10 cellular contexts compared by ENCODE assay signal in the genomic region with DNA sequence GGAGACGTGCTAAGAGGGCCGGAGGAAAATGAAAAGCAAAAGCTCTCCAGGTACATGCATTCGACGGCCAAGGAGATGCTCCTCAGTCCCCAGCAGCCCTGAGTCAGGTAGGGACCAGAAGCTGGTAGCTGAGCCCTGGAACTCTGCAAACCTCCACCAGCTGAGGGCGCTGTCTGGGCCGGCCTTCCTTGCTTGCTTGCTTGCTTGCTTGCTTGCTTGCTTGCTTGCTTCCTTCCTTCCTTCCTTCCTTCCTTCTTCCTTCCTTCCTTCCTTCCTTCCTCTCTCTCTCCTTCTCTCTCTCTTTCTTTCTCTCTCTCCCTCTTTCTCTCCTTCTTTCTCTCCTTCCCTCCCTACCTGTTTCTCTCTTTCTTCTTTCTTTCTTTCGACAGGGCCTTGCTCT.
DNase-seq lines count a peak whose midpoint lies in the region; ATAC-seq and TF ChIP-seq lines count a peak whose summit lies in the region.
"Had no signal": no experiment of that assay in that cellular context is flagged by ENCODE, and none has a peak within 500 bp of the region (broad histone marks: within the 10 kb centered on the region; RNA-seq: fewer than 3 reads in every experiment).

No MANE protein-coding gene starts in this region.

- no peaks in the 10 kb centered on the region for H3K9me3 ChIP-seq in OCI-LY1 (ENCODE audit: low read length)

- H3K36me3 ChIP-seq in OCI-LY1 (ENCODE audit: insufficient read depth, low read length), result no peaks in the 10 kb centered on the region

- no peaks in the 10 kb centered on the region for H3K79me2 ChIP-seq in OCI-LY1 (ENCODE audit: insufficient read depth, low read length)

- H3K27me3 ChIP-seq in OCI-LY1 (ENCODE audit: insufficient read depth, low read length), result no peaks in the 10 kb centered on the region

- no peaks in the 10 kb centered on the region for H3K9me2 ChIP-seq in OCI-LY1 (ENCODE audit: low read depth, low read length)

- POLR2A ChIA-PET in activated CD4-positive, alpha-beta T cell treated with anti-CD3 and anti-CD28 coated beads for 36 hours (lab: Charles Lee), result no interaction called here

- CTCF ChIA-PET in activated CD4-positive, alpha-beta T cell treated with anti-CD3 and anti-CD28 coated beads for 36 hours (lab: Charles Lee), result interaction anchor here (0.6 to 3.1 kb wide), 23 partner anchors 8 to 276 kb away, joined by 3 to 99 read pairs (median 4); no protein-coding TSS in a partner anchor

- no peak overlapping the region for H3K9ac ChIP-seq in OCI-LY1 (ENCODE audit: low read length)

- H3K4me2 ChIP-seq in OCI-LY1 (ENCODE audit: low read length), result no peak overlapping the region

- H3K9me3 Mint-ChIP-seq in activated CD4-positive, alpha-beta T cell treated with anti-CD3 and anti-CD28 coated beads for 36 hours (ENCODE audit: low read depth), result no peaks in the 10 kb centered on the region

- no peaks in the 10 kb centered on the region for H3K4me1 Mint-ChIP-seq in activated CD4-positive, alpha-beta T cell treated with anti-CD3 and anti-CD28 coated beads for 36 hours

- H3K4me1 ChIP-seq in OCI-LY1 (ENCODE audit: insufficient read depth, low read length, severe bottlenecking), result peaks cover 5% of the 10 kb centered on the region

- no peak overlapping the region for H3K4me3 ChIP-seq in OCI-LY1 (ENCODE audit: low read depth, low read length, poor library complexity, severe bottlenecking)
- no peak overlapping the region for H3K4me3 ChIP-seq in epithelial cell of esophagus (ENCODE audit: low read length)

- no peaks in the 10 kb centered on the region for H3F3A ChIP-seq in OCI-LY1 (ENCODE audit: insufficient read depth, low read length)

- H3K27ac ChIP-seq in OCI-LY1 (ENCODE audit: low read depth, low read length, poor library complexity, severe bottlenecking), result no peak overlapping the region

- no peak overlapping the region for H3K27ac Mint-ChIP-seq in activated CD4-positive, alpha-beta T cell treated with anti-CD3 and anti-CD28 coated beads for 36 hours
- H3K27ac Mint-ChIP-seq: CD4-positive, CD25-positive, alpha-beta regulatory T cell had no signal

- H3K4me3 Mint-ChIP-seq in activated CD4-positive, alpha-beta T cell treated with anti-CD3 and anti-CD28 coated beads for 36 hours, result no peak overlapping the region
- H3K4me3 Mint-ChIP-seq: CD4-positive, CD25-positive, alpha-beta regulatory T cell had no signal

- peak; percentile 47 for ATAC-seq in activated CD4-positive, alpha-beta T cell treated with anti-CD3 and anti-CD28 coated beads for 36 hours
- no peak for ATAC-seq in HG03442 (IDR thresholded peaks at IDR 0.05; ENCODE audit: unreplicated experiment)
- ATAC-seq: esophagus mucosa had no signal

- H4K20me1 ChIP-seq in OCI-LY1 (ENCODE audit: insufficient read depth, low read length), result no peaks in the 10 kb centered on the region

- intact Hi-C loops in activated CD4-positive, alpha-beta T cell treated with anti-CD3 and anti-CD28 coated beads for 36 hours (cut with DNase I, micrococcal nuclease), result no loop called here

- no peaks in the 10 kb centered on the region for H3K36me3 Mint-ChIP-seq in activated CD4-positive, alpha-beta T cell treated with anti-CD3 and anti-CD28 coated beads for 36 hours (ENCODE audit: low read depth)
- H3K36me3 Mint-ChIP-seq: CD4-positive, CD25-positive, alpha-beta regulatory T cell had no signal

- peak; percentile 69 for DNase-seq in activated CD4-positive, alpha-beta T cell treated with anti-CD3 and anti-CD28 coated beads for 36 hours
- DNase-seq in activated CD4-positive, alpha-beta T cell treated with anti-CD3 and anti-CD28 coated beads for 1 hour, result no peak
- DNase-seq in epithelial cell of esophagus (ENCODE audit: low read depth), result peak; percentile 9
- DNase-seq in stimulated activated CD4-positive, alpha-beta T cell treated with anti-CD3 and anti-CD28 coated beads, TNF-alpha, amount 100 ng/mL, for 24 hours (ENCODE audit: low read depth in 3 of 3), result peak in 2 of 3 experiments; percentile 1 to 30
- no peak for DNase-seq in hippocampal formation (lab: John Stamatoyannopoulos, UW)
- no peak for DNase-seq in cortex of kidney (lab: John Stamatoyannopoulos, UW)

- H2AFZ ChIP-seq in OCI-LY1 (ENCODE audit: low read length), result no peak overlapping the region

- H3K27me3 Mint-ChIP-seq in activated CD4-positive, alpha-beta T cell treated with anti-CD3 and anti-CD28 coated beads for 36 hours, result peaks cover 4% of the 10 kb centered on the region

- TF ChIP-seq CTCF in OCI-LY1 (IDR thresholded peaks at IDR 0.05; ENCODE audit: low read length) (peak; percentile 44; the same call in 1 of the 2 replicates), epithelial cell of esophagus (IDR thresholded peaks at IDR 0.05; ENCODE audit: insufficient read depth, low read depth, low read length, missing control alignments) (peak; percentile 16)

Comparison
In these comparisons a context has a peak if more than half of its experiments do, and no peak if none do; other contexts are left out.
1. DNase-seq: peak in activated CD4-positive, alpha-beta T cell treated with anti-CD3 and anti-CD28 coated beads for 36 hours (single experiment), epithelial cell of esophagus (single experiment) and stimulated activated CD4-positive, alpha-beta T cell treated with anti-CD3 and anti-CD28 coated beads, TNF-alpha, amount 100 ng/mL, for 24 hours (2 of 3); none in activated CD4-positive, alpha-beta T cell treated with anti-CD3 and anti-CD28 coated beads for 1 hour (single experiment), hippocampal formation (0 of 2) and cortex of kidney (single experiment).